ENCODE assay signal across 20 cellular contexts in the genomic region with DNA sequence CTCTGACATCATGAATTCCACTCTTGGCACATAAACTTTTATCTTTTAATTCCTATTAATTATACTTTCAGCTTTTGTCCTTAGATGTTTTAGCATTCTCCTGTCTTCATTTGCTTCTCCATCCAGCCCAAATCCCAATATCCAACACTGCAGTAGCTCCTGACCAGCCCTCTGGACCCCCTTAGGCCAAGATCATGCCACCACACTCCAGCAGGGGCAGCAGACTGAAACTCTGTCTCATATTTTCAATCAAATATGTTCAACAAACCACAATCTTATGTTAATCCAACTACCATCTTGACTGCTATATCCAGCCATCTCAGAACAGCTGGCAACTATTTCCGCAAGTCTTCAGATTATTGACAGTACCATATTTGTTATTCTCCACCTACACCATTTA.
DNase-seq lines count a peak whose midpoint lies in the region; ATAC-seq, FAIRE-seq and TF ChIP-seq lines count a peak whose summit lies in the region.
"Had no signal": no experiment of that assay in that cellular context is flagged by ENCODE, and none has a peak within 500 bp of the region (broad histone marks: within the 10 kb centered on the region; RNA-seq: fewer than 3 reads in every experiment).

No MANE protein-coding gene starts in this region.

- H3K27ac Mint-ChIP-seq in astrocyte (ENCODE audit: unreplicated experiment) (no peak overlapping the region), nephron progenitor cell (no peak overlapping the region)
- H3K27ac Mint-ChIP-seq: CD8-positive, alpha-beta memory T cell; T-helper 1 cell treated with Interleukin-12 subunit alpha and Interleukin-12 subunit beta and Interleukin-4 antibody, amounts not matched to agents 30 μg/mL and 1 μg/mL, for 36 hours had no signal

- H3K4me1 Mint-ChIP-seq in astrocyte (ENCODE audit: low read depth, unreplicated experiment) (no peaks in the 10 kb centered on the region), nephron progenitor cell (peaks cover 24% of the 10 kb centered on the region)
- H3K4me1 Mint-ChIP-seq: CD8-positive, alpha-beta memory T cell had no signal

- DNase-seq in D721Med (ENCODE audit: insufficient read length, low spot score) (no peak), Karpas-422 (peak; percentile 46), astrocyte (ENCODE audit: low read depth) (no peak), nephron progenitor cell (no peak), NCI-H1417 treated with DMSO at 0.1 percent for 48 hours (lab: John Stamatoyannopoulos, UW) (no peak), putamen (ENCODE audit: low spot score) (no peak)
- DNase-seq in activated CD4-positive, CD25-positive, alpha-beta regulatory T cell treated with anti-CD3 and anti-CD28 coated beads, Interleukin-2, amount 50 U/mL, for 72 hours, result no peak
- DNase-seq: CD8-positive, alpha-beta memory T cell; GF-D8; IMR-90; Kasumi-1; NCI-H1930; NCI-H446; NCI-H774; Right ventricle myocardium superior had no signal

- H3K36me3 Mint-ChIP-seq in astrocyte (ENCODE audit: low read depth, unreplicated experiment), result no peaks in the 10 kb centered on the region
- no peaks in the 10 kb centered on the region for H3K36me3 Mint-ChIP-seq in nephron progenitor cell (ENCODE audit: low read depth)
- H3K36me3 Mint-ChIP-seq: CD8-positive, alpha-beta memory T cell had no signal

- H3K4me2 ChIP-seq in Karpas-422 (ENCODE audit: low read depth, low read length, poor library complexity, severe bottlenecking), result no peak overlapping the region
- no peak overlapping the region for H3K4me2 ChIP-seq in astrocyte (ENCODE audit: low read length)
- H3K4me2 ChIP-seq: BLaER1 had no signal

- no peaks in the 10 kb centered on the region for H3K4me1 ChIP-seq in Karpas-422 (ENCODE audit: low read length)
- no peaks in the 10 kb centered on the region for H3K4me1 ChIP-seq in astrocyte (ENCODE audit: insufficient read depth, low read length)
- H3K4me1 ChIP-seq: BLaER1 had no signal

- H4K20me1 ChIP-seq in Karpas-422 (ENCODE audit: insufficient read depth, low read depth, low read length) (no peaks in the 10 kb centered on the region), astrocyte (ENCODE audit: insufficient read depth, low read length) (no peaks in the 10 kb centered on the region)
- H4K20me1 ChIP-seq: BLaER1 had no signal

- no peak for ATAC-seq in HG02981 (IDR thresholded peaks at IDR 0.05; ENCODE audit: unreplicated experiment)

- H3K27me3 ChIP-seq in Karpas-422 (ENCODE audit: low read length) (no peaks in the 10 kb centered on the region), astrocyte (ENCODE audit: insufficient read depth, low read length) (no peaks in the 10 kb centered on the region)
- H3K27me3 ChIP-seq: BLaER1 had no signal

- H3K9me3 ChIP-seq in Karpas-422 (ENCODE audit: low read length), result no peaks in the 10 kb centered on the region
- H3K9me3 ChIP-seq in astrocyte (ENCODE audit: insufficient read depth, low read depth, low read length), result no peaks in the 10 kb centered on the region
- H3K9me3 ChIP-seq: BLaER1 had no signal

- H3K36me3 ChIP-seq in Karpas-422 (ENCODE audit: insufficient read depth, low read length) (no peaks in the 10 kb centered on the region), astrocyte (ENCODE audit: insufficient read depth, low read length) (no peaks in the 10 kb centered on the region)
- H3K36me3 ChIP-seq: BLaER1 had no signal

- H3K27me3 Mint-ChIP-seq in astrocyte (ENCODE audit: low read depth, unreplicated experiment) (no peaks in the 10 kb centered on the region), nephron progenitor cell (ENCODE audit: low read depth, poor library complexity) (no peaks in the 10 kb centered on the region)
- H3K27me3 Mint-ChIP-seq: CD8-positive, alpha-beta memory T cell had no signal

- H2AFZ ChIP-seq in Karpas-422 (ENCODE audit: low read length), result no peak overlapping the region
- no peak overlapping the region for H2AFZ ChIP-seq in astrocyte (ENCODE audit: low read depth, low read length)

- peak; percentile 61 for FAIRE-seq in D721Med (lab: Jason Lieb, UNC)
- FAIRE-seq in astrocyte (lab: Jason Lieb, UNC), result no peak
- FAIRE-seq: GM12892, RCC 7860 had no signal

- H3K27ac ChIP-seq in Karpas-422 (ENCODE audit: low read length) (no peak overlapping the region), astrocyte (ENCODE audit: low read depth, low read length) (no peak overlapping the region)
- H3K27ac ChIP-seq: BLaER1 had no signal

- TF ChIP-seq CTCF in D721Med (IDR thresholded peaks at IDR 0.05; ENCODE audit: insufficient read depth, missing control alignments) (no peak), astrocyte (IDR thresholded peaks at IDR 0.05; ENCODE audit: insufficient read depth, low read depth, low read length) (peak; percentile 4), nephron progenitor cell (IDR thresholded peaks at IDR 0.05) (peak; percentile 13)

- H3K9me3 Mint-ChIP-seq in astrocyte (ENCODE audit: unreplicated experiment), result no peaks in the 10 kb centered on the region
- H3K9me3 Mint-ChIP-seq in nephron progenitor cell, result no peaks in the 10 kb centered on the region

- no peak overlapping the region for H3K9ac ChIP-seq in Karpas-422 (ENCODE audit: low read length)
- H3K9ac ChIP-seq in astrocyte (ENCODE audit: low read length), result no peak overlapping the region
- H3K9ac ChIP-seq: BLaER1 had no signal

- H3K9me2 ChIP-seq in Karpas-422 (replicated peaks; ENCODE audit: insufficient read depth, low read length), result no peaks in the 10 kb centered on the region

- H3K79me2 ChIP-seq in Karpas-422 (ENCODE audit: low read length) (no peaks in the 10 kb centered on the region), astrocyte (ENCODE audit: insufficient read depth, low read length) (no peaks in the 10 kb centered on the region)

- H3K4me3 Mint-ChIP-seq in astrocyte (ENCODE audit: unreplicated experiment) (no peak overlapping the region), nephron progenitor cell (no peak overlapping the region)
- H3K4me3 Mint-ChIP-seq: CD8-positive, alpha-beta memory T cell; T-helper 1 cell treated with Interleukin-12 subunit alpha and Interleukin-12 subunit beta and Interleukin-4 antibody, amounts not matched to agents 30 μg/mL and 1 μg/mL, for 36 hours had no signal

- H3K4me3 ChIP-seq in Karpas-422 (ENCODE audit: low read length) (no peak overlapping the region), astrocyte (ENCODE audit: insufficient read depth, low read depth, low read length) (no peak overlapping the region)
- H3K4me3 ChIP-seq: BLaER1 had no signal
